In genomic region chr5:149747141-149747832, GRCh38 we compare ENCODE assay signal across 14 cellular contexts. TPM values are rescaled to one million over a fixed set of nuclear protein-coding genes. Genes with fewer than 3 reads are reported as not detected.
DNase-seq lines count a peak whose midpoint lies in the region; ATAC-seq and TF ChIP-seq lines count a peak whose summit lies in the region.
"Had no signal": no experiment of that assay in that cellular context is flagged by ENCODE, and none has a peak within 500 bp of the region (broad histone marks: within the 10 kb centered on the region; RNA-seq: fewer than 3 reads in every experiment).

No MANE protein-coding gene starts in this region.

- no peaks in the 10 kb centered on the region for H3K27me3 ChIP-seq in right lobe of liver
- H3K27me3 ChIP-seq: tibial artery had no signal

- POLR2A ChIA-PET in naive thymus-derived CD8-positive, alpha-beta T cell (lab: Charles Lee): no interaction called here
- POLR2A ChIA-PET in T-cell (lab: Charles Lee): no interaction called here

- no peak overlapping the region for H3K27ac ChIP-seq in right lobe of liver
- H3K27ac ChIP-seq: tibial artery had no signal

- intact Hi-C loops in right lobe of liver (cut with DNase I): no loop called here

- no peaks in the 10 kb centered on the region for H3K27me3 Mint-ChIP-seq in stimulated activated naive B cell treated with anti-CD40 and anti-IgM and Interleukin-4, amounts not matched to agents 10 μg/mL and 1 μg/mL and 100 μg/mL, for 72 hours
- no peaks in the 10 kb centered on the region for H3K27me3 Mint-ChIP-seq in naive thymus-derived CD8-positive, alpha-beta T cell
- no peaks in the 10 kb centered on the region for H3K27me3 Mint-ChIP-seq in T-cell

- 37% methylated on average over 4 of the region's 5 CpGs for WGBS in right lobe of liver (ENCODE audit: insufficient coverage, low coverage, low lambda C conversion rate, missing lambda C conversion rate)

- TF ChIP-seq POLR2A in right lobe of liver (IDR thresholded peaks at IDR 0.05): no peak

- TF ChIP-seq CTCF in epithelial cell of esophagus (IDR thresholded peaks at IDR 0.05; ENCODE audit: insufficient read depth, low read depth, low read length, missing control alignments) (no peak), right lobe of liver (IDR thresholded peaks at IDR 0.05) (no peak), GM10266 (IDR thresholded peaks at IDR 0.05; ENCODE audit: control insufficient read depth, insufficient read depth, low read depth, missing control alignments) (no peak)

- H3K4me3 Mint-ChIP-seq in stimulated activated naive B cell treated with anti-CD40 and anti-IgM and Interleukin-4, amounts not matched to agents 10 μg/mL and 1 μg/mL and 100 μg/mL, for 72 hours: no peak overlapping the region
- no peak overlapping the region for H3K4me3 Mint-ChIP-seq in naive thymus-derived CD8-positive, alpha-beta T cell
- H3K4me3 Mint-ChIP-seq in T-cell: no peak overlapping the region
- H3K4me3 Mint-ChIP-seq: CD14-positive monocyte had no signal

- no peaks in the 10 kb centered on the region for H3K9me3 Mint-ChIP-seq in stimulated activated naive B cell treated with anti-CD40 and anti-IgM and Interleukin-4, amounts not matched to agents 10 μg/mL and 1 μg/mL and 100 μg/mL, for 72 hours
- no peaks in the 10 kb centered on the region for H3K9me3 Mint-ChIP-seq in naive thymus-derived CD8-positive, alpha-beta T cell
- H3K9me3 Mint-ChIP-seq in T-cell: no peaks in the 10 kb centered on the region

- CTCF ChIA-PET in T-cell (lab: Charles Lee): no interaction called here

- ATAC-seq in right lobe of liver (peak; percentile 94 to 97 (median 97)), T-cell (replicated peaks in 1 of 4) (no peak)
- no peak for ATAC-seq in stimulated activated naive B cell treated with anti-CD40 and anti-IgM and Interleukin-4, amounts not matched to agents 10 μg/mL and 1 μg/mL and 100 μg/mL, for 72 hours (replicated peaks)
- ATAC-seq in naive thymus-derived CD8-positive, alpha-beta T cell: no peak

- peak overlapping the region; percentile 38 for H3K27ac Mint-ChIP-seq in stimulated activated naive B cell treated with anti-CD40 and anti-IgM and Interleukin-4, amounts not matched to agents 10 μg/mL and 1 μg/mL and 100 μg/mL, for 72 hours
- peak overlapping the region in 2 of 10 donors; percentile 68 to 77 for H3K27ac Mint-ChIP-seq in naive thymus-derived CD8-positive, alpha-beta T cell
- H3K27ac Mint-ChIP-seq in T-cell: no peak overlapping the region
- H3K27ac Mint-ChIP-seq: progenitor cell of endocrine pancreas had no signal

- peaks cover 0 to 26% (median 13%) of the 10 kb centered on the region in 4 donors for H3K4me1 ChIP-seq in right lobe of liver
- H3K4me1 ChIP-seq: HAP-1 had no signal

- no peaks in the 10 kb centered on the region for H3K36me3 ChIP-seq in right lobe of liver
- H3K36me3 ChIP-seq: tibial artery had no signal

- DNase-seq in HuH-7 (ENCODE audit: low spot score): peak; percentile 58
- DNase-seq in epithelial cell of esophagus (ENCODE audit: low read depth): peak; percentile 68
- peak; percentile 80 to 93 (median 92) for DNase-seq in right lobe of liver
- no peak for DNase-seq in stimulated activated naive B cell treated with anti-CD40 and anti-IgM and Interleukin-4, amounts not matched to agents 10 μg/mL and 1 μg/mL and 100 μg/mL, for 72 hours
- DNase-seq in GM10266 (ENCODE audit: extremely low spot score): no peak
- no peak for DNase-seq in naive thymus-derived CD8-positive, alpha-beta T cell
- DNase-seq in T-cell: no peak
- DNase-seq in SKM-1 (lab: John Stamatoyannopoulos, UW; ENCODE audit: unreplicated experiment): no peak
- DNase-seq: Kasumi-1, NCI-H345, tibial artery had no signal

- peaks cover 2 to 11% of the 10 kb centered on the region in 2 donors for H3K36me3 Mint-ChIP-seq in stimulated activated naive B cell treated with anti-CD40 and anti-IgM and Interleukin-4, amounts not matched to agents 10 μg/mL and 1 μg/mL and 100 μg/mL, for 72 hours
- H3K36me3 Mint-ChIP-seq in naive thymus-derived CD8-positive, alpha-beta T cell: peaks cover 0 to 3% (median 0%) of the 10 kb centered on the region in 3 donors
- H3K36me3 Mint-ChIP-seq in T-cell: no peaks in the 10 kb centered on the region

- H3K9me3 ChIP-seq in right lobe of liver: no peaks in the 10 kb centered on the region
- H3K9me3 ChIP-seq: HAP-1, tibial artery had no signal

- H3K4me3 ChIP-seq in epithelial cell of esophagus (ENCODE audit: low read length) (no peak overlapping the region), right lobe of liver (no peak overlapping the region)
- H3K4me3 ChIP-seq: HAP-1, tibial artery had no signal

- peaks cover 31 to 38% of the 10 kb centered on the region in 2 donors for H3K4me1 Mint-ChIP-seq in stimulated activated naive B cell treated with anti-CD40 and anti-IgM and Interleukin-4, amounts not matched to agents 10 μg/mL and 1 μg/mL and 100 μg/mL, for 72 hours
- H3K4me1 Mint-ChIP-seq in naive thymus-derived CD8-positive, alpha-beta T cell: peaks cover 20 to 65% (median 30%) of the 10 kb centered on the region in 4 donors
- peaks cover 0 to 23% (median 6%) of the 10 kb centered on the region in 3 donors for H3K4me1 Mint-ChIP-seq in T-cell

RNA-seq across cellular contexts. Expression of gene PPARGC1B, which starts 17.2 kb away (rescaled TPM):
- total RNA-seq in right lobe of liver (1 to 10 TPM; 2.3 to 7.5 (median 3.9) TPM), T-cell (1 to 10 TPM; 4.3 to 6.0 (median 5.8) TPM)
- 1 to 10 TPM; 7.5 to 8.4 TPM for total RNA-seq in naive thymus-derived CD8-positive, alpha-beta T cell
- 1 to 10 TPM; 2.4 to 4.7 (median 4.1) TPM for polyA plus RNA-seq in naive thymus-derived CD8-positive, alpha-beta T cell

Comparison
In these comparisons a context has a peak if more than half of its experiments do, and no peak if none do; other contexts are left out.
1. DNase-seq: peak in HuH-7 (single experiment), epithelial cell of esophagus (single experiment) and right lobe of liver (3 of 3); none in stimulated activated naive B cell treated with anti-CD40 and anti-IgM and Interleukin-4, amounts not matched to agents 10 μg/mL and 1 μg/mL and 100 μg/mL, for 72 hours (single experiment), GM10266 (single experiment), naive thymus-derived CD8-positive, alpha-beta T cell (0 of 10), T-cell (0 of 34) and SKM-1 (single experiment).
2. ATAC-seq: peak in right lobe of liver (4 of 4); none in stimulated activated naive B cell treated with anti-CD40 and anti-IgM and Interleukin-4, amounts not matched to agents 10 μg/mL and 1 μg/mL and 100 μg/mL, for 72 hours (0 of 2), naive thymus-derived CD8-positive, alpha-beta T cell (0 of 2) and T-cell (0 of 4).